In the genomic region with DNA sequence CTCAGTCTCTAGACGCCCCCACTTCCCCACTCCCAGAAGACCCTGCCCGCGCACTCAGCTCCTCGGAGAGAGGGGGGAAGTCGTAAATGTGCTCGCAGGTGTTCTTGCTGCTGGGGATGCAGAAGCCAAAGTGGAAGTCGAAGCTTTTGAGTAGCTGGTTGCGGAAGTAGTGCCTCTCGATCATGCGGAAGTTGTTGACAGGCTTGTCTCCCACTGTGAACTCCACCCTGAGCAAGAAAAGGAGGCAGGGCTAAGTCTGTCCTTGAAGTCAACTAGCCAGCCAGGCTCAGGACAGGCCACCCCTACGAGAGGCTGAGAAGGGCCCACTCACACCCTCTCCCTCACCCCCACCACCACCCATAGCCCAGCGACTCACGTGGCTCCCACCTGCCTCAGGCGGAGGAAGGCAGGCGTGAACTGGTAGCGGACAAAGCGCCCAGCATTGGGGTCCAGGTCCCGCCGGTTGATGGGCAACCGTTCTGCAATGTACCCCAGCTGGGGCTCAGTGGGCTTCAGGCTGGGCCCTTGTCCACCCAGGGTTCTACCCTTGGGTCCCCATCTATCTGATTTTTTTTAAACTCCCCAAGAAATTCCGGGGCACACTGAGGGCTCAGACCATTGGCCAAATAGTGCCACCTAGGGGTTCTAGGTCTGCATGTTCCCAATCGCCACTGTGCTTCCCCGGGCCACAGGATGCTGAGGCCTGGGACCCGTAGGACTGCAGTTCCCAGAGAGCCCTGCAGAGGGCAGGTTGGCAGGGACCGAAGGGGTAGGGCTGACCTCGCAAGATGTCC, we compare ENCODE assay signal across 8 cellular contexts. TPM values are rescaled to one million over a fixed set of nuclear protein-coding genes. Genes with fewer than 3 reads are reported as not detected.
DNase-seq lines count a peak whose midpoint lies in the region; ATAC-seq and TF ChIP-seq lines count a peak whose summit lies in the region.

No MANE protein-coding gene starts in this region.

- ATAC-seq in T-cell (replicated peaks in 1 of 4) (peak in 2 of 4 experiments; percentile 14 to 25), GM19397 (IDR thresholded peaks at IDR 0.05; ENCODE audit: unreplicated experiment) (no peak)

- WGBS in adrenal gland, 4 donors = 63 to 77% (median 71%) methylated on average over 21 to 26 of the region's 26 CpGs

- H3K36me3 Mint-ChIP-seq in T-cell = peaks cover 7% of the 10 kb centered on the region

- TF ChIP-seq CTCF in A673 (conservative IDR thresholded peaks at IDR 0.05; ENCODE audit: low read depth, low read length) = peak; percentile 93
- TF ChIP-seq CTCF in GM12874 (IDR thresholded peaks at IDR 0.05; ENCODE audit: insufficient read depth, low read depth, low read length) = peak; percentile 95
- peak; percentile 84 to 98 (median 90) for TF ChIP-seq CTCF in adrenal gland (IDR thresholded peaks at IDR 0.05)
- TF ChIP-seq CTCF in left ventricle myocardium inferior (IDR thresholded peaks at IDR 0.05; ENCODE audit: borderline replicate concordance) = peak; percentile 92

- peak overlapping the region; percentile 90 to 93 for H3K27ac Mint-ChIP-seq in T-cell

- no peaks in the 10 kb centered on the region for H3K9me3 ChIP-seq in A673 (ENCODE audit: low read depth, low read length, poor library complexity, severe bottlenecking)
- H3K9me3 ChIP-seq in adrenal gland (replicated peaks in 1 of 3) = no peaks in the 10 kb centered on the region
- H3K9me3 ChIP-seq in left ventricle myocardium inferior (replicated peaks) = no peaks in the 10 kb centered on the region

- intact Hi-C loops in A673 (cut with micrococcal nuclease; ENCODE audit: unreplicated experiment) = no loop called here
- intact Hi-C loops in adrenal gland (cut with DNase I) = loop anchor here (5.0 kb wide), 1 partner anchor 64 kb away; the partner anchor contains the start of gene RSKR (in 2 of the 2)
- intact Hi-C loops in left ventricle myocardium inferior (cut with micrococcal nuclease) = no loop called here

- DNase-seq in A673 (ENCODE audit: low spot score) = peak; percentile 79
- peak; percentile 45 for DNase-seq in Jurkat, Clone E6-1 (ENCODE audit: low read depth, low spot score)
- DNase-seq in T-cell = peak in 30 of 34 experiments; percentile 16 to 60 (median 36)
- peak; percentile 78 to 91 (median 82) for DNase-seq in adrenal gland
- DNase-seq in left ventricle myocardium inferior = peak; percentile 69
- DNase-seq in retina = peak; percentile 82

- H3K27ac ChIP-seq in A673 (ENCODE audit: low read depth, low read length, poor library complexity, severe bottlenecking) (no peak overlapping the region), adrenal gland (peak overlapping the region in 2 of 5 donors; percentile 37 to 44), left ventricle myocardium inferior (replicated peaks) (no peak overlapping the region)

- no peaks in the 10 kb centered on the region for H3K9me3 Mint-ChIP-seq in T-cell

- H3K36me3 ChIP-seq in A673 (ENCODE audit: insufficient read depth, low read length, poor library complexity, severe bottlenecking) (peaks cover 12% of the 10 kb centered on the region), adrenal gland (replicated peaks in 1 of 2) (peaks cover 0 to 12% of the 10 kb centered on the region in 2 donors), left ventricle myocardium inferior (peaks cover 10% of the 10 kb centered on the region)

- H3K4me3 ChIP-seq in A673 (ENCODE audit: low read depth, low read length, poor library complexity, severe bottlenecking) (no peak overlapping the region), adrenal gland (no peak overlapping the region), left ventricle myocardium inferior (no peak overlapping the region)
- no peak overlapping the region for H3K4me3 ChIP-seq in Jurkat, Clone E6-1 (ENCODE audit: low read length)

- H3K4me1 ChIP-seq in A673 (ENCODE audit: insufficient read depth, low read length, poor library complexity, severe bottlenecking) = peaks cover 26% of the 10 kb centered on the region
- H3K4me1 ChIP-seq in adrenal gland (replicated peaks in 1 of 2) = peaks cover 7 to 19% of the 10 kb centered on the region in 2 donors
- H3K4me1 ChIP-seq in left ventricle myocardium inferior = peaks cover 44% of the 10 kb centered on the region

- POLR2A ChIA-PET in A673 (lab: Charles Lee; ENCODE audit: low non-redundant PET) (no interaction called here), T-cell (lab: Charles Lee) (no interaction called here)

- no peak for TF ChIP-seq POLR2A in adrenal gland (IDR thresholded peaks at IDR 0.05)

- CTCF ChIA-PET in A673 (lab: Charles Lee) (interaction anchor here (0.9 kb wide), 1 partner anchor 13 kb away, joined by 3 read pairs; no protein-coding TSS in a partner anchor), T-cell (lab: Charles Lee) (no interaction called here)

- no peaks in the 10 kb centered on the region for H3K27me3 Mint-ChIP-seq in T-cell

- no TSS peak for BruUV-seq in A673 (replicated peaks; lab: Mats Ljungman, UMichigan)

- H3K4me1 Mint-ChIP-seq in T-cell = peaks cover 46 to 51% (median 51%) of the 10 kb centered on the region in 3 donors

- H3K27me3 ChIP-seq in A673 (replicated peaks; ENCODE audit: insufficient read depth, low read depth, low read length, poor library complexity) = no peaks in the 10 kb centered on the region
- H3K27me3 ChIP-seq in adrenal gland = no peaks in the 10 kb centered on the region
- H3K27me3 ChIP-seq in left ventricle myocardium inferior (ENCODE audit: low read depth) = no peaks in the 10 kb centered on the region

- H3K4me3 Mint-ChIP-seq in T-cell = peak overlapping the region; percentile 28 to 97 (median 46)

RNA-seq across cellular contexts. Expression of gene UNC119, which starts 4.6 kb away (rescaled TPM):
- total RNA-seq in A673 (2021) (44.6 and 46.8 TPM in 2 replicates), T-cell (10 to 100 TPM; 37.7 to 51.7 (median 44.5) TPM), adrenal gland (10 to 100 TPM; 26.7 to 80.8 (median 38.8) TPM), left ventricle myocardium inferior (22.5 TPM)
- 25.0 TPM for polyA plus RNA-seq in Jurkat, Clone E6-1 (2012; ENCODE audit: insufficient read depth, insufficient read length)
- 10 to 100 TPM; 28.3 to 47.7 (median 36.1) TPM for polyA plus RNA-seq in adrenal gland

RNA-seq across cellular contexts. Expression of gene PIGS, which starts 23.5 kb away (rescaled TPM):
- total RNA-seq in A673 (2021) (51.6 and 64.8 TPM in 2 replicates), T-cell (10 to 100 TPM; 54.9 to 63.0 (median 60.9) TPM), adrenal gland (10 to 100 TPM; 44.5 to 73.0 (median 58.3) TPM), left ventricle myocardium inferior (38.2 TPM)
- polyA plus RNA-seq in Jurkat, Clone E6-1 (2012; ENCODE audit: insufficient read depth, insufficient read length) = 41.1 TPM
- 10 to 100 TPM in 2 of 3 donors, 1 to 10 TPM in 1; 9.2 to 44.1 (median 12.6) TPM for polyA plus RNA-seq in adrenal gland

RNA-seq across cellular contexts. Expression of gene ALDOC, which starts 28.9 kb away (rescaled TPM):
- total RNA-seq in A673 (2021) (9.7 and 12.0 TPM in 2 replicates), T-cell (10 to 100 TPM; 27.0 to 31.0 (median 28.4) TPM), adrenal gland (10 to 100 TPM in 7 of 8 donors, 1 to 10 TPM in 1; 6.3 to 65.5 (median 31.7) TPM), left ventricle myocardium inferior (329 TPM)
- 3.9 TPM for polyA plus RNA-seq in Jurkat, Clone E6-1 (2012; ENCODE audit: insufficient read depth, insufficient read length)
- 10 to 100 TPM; 18.5 to 61.2 (median 18.7) TPM for polyA plus RNA-seq in adrenal gland

RNA-seq across cellular contexts. Expression of gene FOXN1, which starts 41.7 kb away (rescaled TPM):
- not detected in 2 replicates for total RNA-seq in A673 (2021)
- polyA plus RNA-seq in Jurkat, Clone E6-1 (2012; ENCODE audit: insufficient read depth, insufficient read length) = not detected
- not detected for total RNA-seq in T-cell
- not detected for total RNA-seq in adrenal gland
- polyA plus RNA-seq in adrenal gland = not detected
- total RNA-seq in left ventricle myocardium inferior = not detected

RNA-seq across cellular contexts. Expression of gene SPAG5, which starts 51.0 kb away (rescaled TPM):
- total RNA-seq in A673 (2021) = 213 and 219 TPM in 2 replicates
- polyA plus RNA-seq in Jurkat, Clone E6-1 (2012; ENCODE audit: insufficient read depth, insufficient read length) = 308 TPM
- total RNA-seq in T-cell = 10 to 100 TPM in 3 of 5 donors, 1 to 10 TPM in 2; 7.7 to 26.5 (median 10.3) TPM
- 1 to 10 TPM in 7 of 8 donors, under 1 TPM in 1; 0.97 to 5.4 (median 3.8) TPM for total RNA-seq in adrenal gland
- polyA plus RNA-seq in adrenal gland = 10 to 100 TPM in 2 of 3 donors, 1 to 10 TPM in 1; 4.3 to 27.5 (median 13.4) TPM
- 1.0 TPM for total RNA-seq in left ventricle myocardium inferior

Comparison
In these comparisons a context has a peak if more than half of its experiments do, and no peak if none do; other contexts are left out.
1. intact Hi-C loops: an anchor here in adrenal gland (5.0 kb wide); none called in A673 and left ventricle myocardium inferior.